ENCODE assay signal across 8 cellular contexts in genomic region chr19:8208119-8208709, GRCh38. TPM values are rescaled to one million over a fixed set of nuclear protein-coding genes. Genes with fewer than 3 reads are reported as not detected.
DNase-seq lines count a peak whose midpoint lies in the region; ATAC-seq and TF ChIP-seq lines count a peak whose summit lies in the region.

No MANE protein-coding gene starts in this region.

- H3K27me3 Mint-ChIP-seq in endodermal cell (ENCODE audit: insufficient read depth): no peaks in the 10 kb centered on the region

- no peaks in the 10 kb centered on the region for H3K9me3 ChIP-seq in BLaER1 treated with 17β-estradiol and CSF1 and Interleukin-3, amounts not matched to agents 10 nM and 100 nM (replicated peaks in 1 of 11)
- H3K9me3 ChIP-seq in MM.1S (replicated peaks; ENCODE audit: insufficient read depth, low read length) (no peaks in the 10 kb centered on the region), endodermal cell (ENCODE audit: control insufficient read depth, low read length) (no peaks in the 10 kb centered on the region), neural cell (ENCODE audit: low read length) (no peaks in the 10 kb centered on the region)

- H3K27me3 ChIP-seq in BLaER1 treated with 17β-estradiol and CSF1 and Interleukin-3, amounts not matched to agents 10 nM and 100 nM: no peaks in the 10 kb centered on the region
- H3K27me3 ChIP-seq in MM.1S (replicated peaks; ENCODE audit: insufficient read depth, low read length) (peaks cover 86% of the 10 kb centered on the region), endodermal cell (ENCODE audit: control insufficient read depth, insufficient read depth, low read length, poor library complexity, severe bottlenecking) (no peaks in the 10 kb centered on the region), neural cell (ENCODE audit: insufficient read depth, low read depth, low read length) (no peaks in the 10 kb centered on the region)

- H3K4me2 ChIP-seq in BLaER1 treated with 17β-estradiol and CSF1 and Interleukin-3, amounts not matched to agents 10 nM and 100 nM: peak overlapping the region; percentile 83 to 94 (median 90)
- peak overlapping the region; percentile 15; the same call in 1 of the 2 replicates for H3K4me2 ChIP-seq in MM.1S (ENCODE audit: low read depth, low read length)
- H3K4me2 ChIP-seq in neural cell (ENCODE audit: low read length): peak overlapping the region; percentile 14

- H3K9me2 ChIP-seq in MM.1S (replicated peaks; ENCODE audit: insufficient read depth, low read length) (no peaks in the 10 kb centered on the region), neural cell (ENCODE audit: insufficient read depth, low read length) (no peaks in the 10 kb centered on the region)

- H3K9me3 Mint-ChIP-seq in endodermal cell: peaks cover 10% of the 10 kb centered on the region

- TF ChIP-seq RAD21 in neural cell (conservative IDR thresholded peaks at IDR 0.05): no peak

- WGBS in endodermal cell (ENCODE audit: insufficient coverage in 1 of 2, insufficient read length in 1 of 2), 2 experiments: 48 to 91% methylated on average over 6 to 26 of the region's 26 CpGs

- H3K36me3 ChIP-seq in BLaER1 treated with 17β-estradiol and CSF1 and Interleukin-3, amounts not matched to agents 10 nM and 100 nM: no peaks in the 10 kb centered on the region
- no peaks in the 10 kb centered on the region for H3K36me3 ChIP-seq in MM.1S (replicated peaks; ENCODE audit: insufficient read depth, low read length)
- peaks cover 17% of the 10 kb centered on the region for H3K36me3 ChIP-seq in endodermal cell (ENCODE audit: control insufficient read depth, insufficient read depth, low read length)
- no peaks in the 10 kb centered on the region for H3K36me3 ChIP-seq in neural cell (ENCODE audit: insufficient read depth, low read length)

- H3K4me1 ChIP-seq in BLaER1 treated with 17β-estradiol and CSF1 and Interleukin-3, amounts not matched to agents 10 nM and 100 nM: peaks cover 30 to 78% (median 70%) of the 10 kb centered on the region in 10 experiments
- H3K4me1 ChIP-seq in MM.1S (ENCODE audit: low read length): no peaks in the 10 kb centered on the region
- no peaks in the 10 kb centered on the region for H3K4me1 ChIP-seq in endodermal cell (ENCODE audit: control insufficient read depth, insufficient read depth, low read length)

- no peak for TF ChIP-seq EP300 in neural cell (conservative IDR thresholded peaks at IDR 0.05; ENCODE audit: poor library complexity, severe bottlenecking)

- peak overlapping the region in 9 of 11 experiments; percentile 32 to 65 (median 54); a peak in 14 of 22 replicates for H3K27ac ChIP-seq in BLaER1 treated with 17β-estradiol and CSF1 and Interleukin-3, amounts not matched to agents 10 nM and 100 nM
- H3K27ac ChIP-seq in MM.1S (ENCODE audit: low read length): no peak overlapping the region
- no peak overlapping the region for H3K27ac ChIP-seq in endodermal cell (ENCODE audit: low read depth, low read length)
- H3K27ac ChIP-seq in neural cell (ENCODE audit: low read length): peak overlapping the region; percentile 49

- peak overlapping the region; percentile 90 for H3K27ac Mint-ChIP-seq in endodermal cell

- DNase-seq in MM.1S: no peak
- DNase-seq in endodermal cell: peak; percentile 87
- no peak for DNase-seq in RPMI8226
- DNase-seq in stimulated activated CD4-positive, alpha-beta T cell treated with anti-CD3 and anti-CD28 coated beads, Interleukin-15, amount 100 ng/mL, for 24 hours: no peak
- DNase-seq in dermis blood vessel endothelial cell: no peak

- H4K20me1 ChIP-seq in BLaER1 treated with 17β-estradiol and CSF1 and Interleukin-3, amounts not matched to agents 10 nM and 100 nM: peaks cover 6 to 32% (median 25%) of the 10 kb centered on the region in 11 experiments; a peak in 12 of 22 replicates
- H4K20me1 ChIP-seq in MM.1S (ENCODE audit: insufficient read depth, low read length) (no peaks in the 10 kb centered on the region), neural cell (ENCODE audit: insufficient read depth) (no peaks in the 10 kb centered on the region)

- no peak for TF ChIP-seq CTCF in MM.1S (IDR thresholded peaks at IDR 0.05; ENCODE audit: low read length)
- no peak for TF ChIP-seq CTCF in endodermal cell (conservative IDR thresholded peaks at IDR 0.05)
- no peak for TF ChIP-seq CTCF in neural cell (IDR thresholded peaks at IDR 0.05; ENCODE audit: poor library complexity, severe bottlenecking)

- H2AFZ ChIP-seq in MM.1S (ENCODE audit: low read length) (no peak overlapping the region), neural cell (ENCODE audit: low read depth, low read length) (peak overlapping the region; percentile 80)

- H3K79me2 ChIP-seq in MM.1S (ENCODE audit: low read length) (no peaks in the 10 kb centered on the region), neural cell (replicated peaks; ENCODE audit: insufficient read depth, low read length) (peaks cover 16% of the 10 kb centered on the region)

- peaks cover 11% of the 10 kb centered on the region for H3K36me3 Mint-ChIP-seq in endodermal cell (ENCODE audit: low read depth)

- H3F3A ChIP-seq in MM.1S (ENCODE audit: insufficient read depth, low read length): no peaks in the 10 kb centered on the region
- H3F3A ChIP-seq in neural cell (ENCODE audit: insufficient read depth, low read length, poor library complexity, severe bottlenecking): no peaks in the 10 kb centered on the region

- no peak for ATAC-seq in GM21367 (IDR thresholded peaks at IDR 0.05; ENCODE audit: unreplicated experiment)

- H3K9ac ChIP-seq in BLaER1 treated with 17β-estradiol and CSF1 and Interleukin-3, amounts not matched to agents 10 nM and 100 nM: peak overlapping the region; percentile 57 to 77 (median 71); a peak in 19 of 22 replicates
- no peak overlapping the region for H3K9ac ChIP-seq in MM.1S (ENCODE audit: low read length)
- H3K9ac ChIP-seq in endodermal cell (ENCODE audit: extremely low read depth, low read length, poor library complexity, severe bottlenecking): peak overlapping the region; percentile 30
- peak overlapping the region; percentile 74 for H3K9ac ChIP-seq in neural cell (ENCODE audit: low read length)

- H3K4me3 ChIP-seq in BLaER1 treated with 17β-estradiol and CSF1 and Interleukin-3, amounts not matched to agents 10 nM and 100 nM: peak overlapping the region; percentile 49 to 90 (median 78)
- H3K4me3 ChIP-seq in MM.1S (ENCODE audit: low read length): peak overlapping the region; percentile 15; the same call in 1 of the 2 replicates
- H3K4me3 ChIP-seq in endodermal cell (ENCODE audit: low read length): no peak overlapping the region
- peak overlapping the region; percentile 62 for H3K4me3 ChIP-seq in neural cell (ENCODE audit: low read length)

- peaks cover 26% of the 10 kb centered on the region for H3K4me1 Mint-ChIP-seq in endodermal cell

- peak overlapping the region; percentile 85 for H3K4me3 Mint-ChIP-seq in endodermal cell

TF ChIP-seq in neural cell, 6 proteins besides CTCF, POLR2A, EP300 and RAD21:
- TF ChIP-seq SMC3 (conservative IDR thresholded peaks at IDR 0.05; ENCODE audit: poor library complexity) (no peak), EZH2 (IDR thresholded peaks at IDR 0.05; ENCODE audit: borderline replicate concordance, insufficient read depth, low read length, poor library complexity, severe bottlenecking) (no peak), MXI1 (conservative IDR thresholded peaks at IDR 0.05; ENCODE audit: poor library complexity, severe bottlenecking) (no peak), TAF1 (IDR thresholded peaks at IDR 0.05; ENCODE audit: low read depth) (no peak), REST (IDR thresholded peaks at IDR 0.05; ENCODE audit: borderline replicate concordance) (no peak), POLR2AphosphoS5 (IDR thresholded peaks at IDR 0.05) (no peak)

RNA-seq across cellular contexts. Expression of gene CERS4, which starts 1.0 kb away (rescaled TPM):
- total RNA-seq in endodermal cell (100 to 1,000 TPM in 1 of 2 donors, 10 to 100 TPM in 1; 76.9 to 105 TPM), dermis blood vessel endothelial cell (15.4 and 23.3 TPM in 2 replicates)
- polyA plus RNA-seq in endodermal cell (2013, experiment 1 of 2): 52.1 TPM
- polyA plus RNA-seq in endodermal cell (2013, experiment 2 of 2): 56.6 TPM
- 55.5 and 59.3 TPM in 2 replicates for polyA plus RNA-seq in neural cell
- polyA minus RNA-seq in neural cell: 49.7 and 53.7 TPM in 2 replicates

RNA-seq across cellular contexts. Expression of gene FBN3, which starts 58.8 kb away (rescaled TPM):
- total RNA-seq in endodermal cell: 100 to 1,000 TPM; 105 to 143 TPM
- 19.4 TPM for polyA plus RNA-seq in endodermal cell (2013, experiment 1 of 2)
- 21.4 TPM for polyA plus RNA-seq in endodermal cell (2013, experiment 2 of 2)
- 32.7 and 52.7 TPM in 2 replicates for polyA plus RNA-seq in neural cell
- 29.5 and 38.1 TPM in 2 replicates for polyA minus RNA-seq in neural cell
- 0.05 TPM in 1 of 2 replicates, not detected in the other for total RNA-seq in dermis blood vessel endothelial cell

Comparison
In these comparisons a context has a peak if more than half of its experiments do, and no peak if none do; other contexts are left out.
1. H3K27ac ChIP-seq: peak in BLaER1 treated with 17β-estradiol and CSF1 and Interleukin-3, amounts not matched to agents 10 nM and 100 nM (9 of 11) and neural cell (single experiment); none in MM.1S (single experiment) and endodermal cell (single experiment).
2. H3K4me2 ChIP-seq: peak in every context shown above with its lines; median percentile 90 in BLaER1 treated with 17β-estradiol and CSF1 and Interleukin-3, amounts not matched to agents 10 nM and 100 nM; 15 in MM.1S; 14 in neural cell.
3. RNA of gene FBN3, which starts 58.8 kb away (total RNA-seq): 105 to 143 TPM in endodermal cell; 0.05 TPM in dermis blood vessel endothelial cell; every median in the first group is over 100 times any median in the second.